ENCODE assay signal across 10 cellular contexts in genomic region chr20:37382539-37383120, GRCh38. TPM values are rescaled to one million over a fixed set of nuclear protein-coding genes. Genes with fewer than 3 reads are reported as not detected.
DNase-seq lines count a peak whose midpoint lies in the region; ATAC-seq and TF ChIP-seq lines count a peak whose summit lies in the region.
"Had no signal": no experiment of that assay in that cellular context is flagged by ENCODE, and none has a peak within 500 bp of the region (broad histone marks: within the 10 kb centered on the region; RNA-seq: fewer than 3 reads in every experiment).

No MANE protein-coding gene starts in this region.

- H2AFZ ChIP-seq in OCI-LY7 (ENCODE audit: low read length) (no peak overlapping the region), smooth muscle cell (ENCODE audit: low read depth) (no peak overlapping the region)

- H4K20me1 ChIP-seq in OCI-LY7 (ENCODE audit: insufficient read depth, low read length) (no peaks in the 10 kb centered on the region), smooth muscle cell (ENCODE audit: low read depth) (peaks cover 28% of the 10 kb centered on the region)

- no peak overlapping the region for H2BK5ac ChIP-seq in mesendoderm (ENCODE audit: low read length)

- H3K4ac ChIP-seq in mesendoderm (ENCODE audit: low read depth, low read length), result no peak overlapping the region

- no peaks in the 10 kb centered on the region for H3K36me3 Mint-ChIP-seq in activated CD8-positive, alpha-beta T cell treated with anti-CD3 and anti-CD28 coated beads for 36 hours (ENCODE audit: low read depth)
- H3K36me3 Mint-ChIP-seq in activated CD8-positive, alpha-beta T cell treated with anti-CD3 and anti-CD28 coated beads, Interleukin-2, amount 10 ng/mL, durations not matched to agents 7 days and 5 days (ENCODE audit: low read depth), result no peaks in the 10 kb centered on the region

- H2AK5ac ChIP-seq in mesendoderm (ENCODE audit: low read length), result no peak overlapping the region

- H3F3A ChIP-seq in smooth muscle cell (ENCODE audit: low read depth), result peaks cover 17% of the 10 kb centered on the region

- CTCF ChIA-PET in activated CD8-positive, alpha-beta T cell treated with anti-CD3 and anti-CD28 coated beads for 36 hours (lab: Charles Lee), result no interaction called here
- CTCF ChIA-PET in activated CD8-positive, alpha-beta T cell treated with anti-CD3 and anti-CD28 coated beads, Interleukin-2, amount 10 ng/mL, durations not matched to agents 7 days and 5 days (lab: Charles Lee), result interaction anchor here (1.2 to 4.6 kb wide), 4 partner anchors 93 to 187 kb away, joined by 3 to 35 read pairs (median 4); partner anchors contain the start of gene MANBAL
- CTCF ChIA-PET in OCI-LY7 (lab: Charles Lee; ENCODE audit: unreplicated experiment), result no interaction called here

- no peak for ATAC-seq in activated CD8-positive, alpha-beta T cell treated with anti-CD3 and anti-CD28 coated beads for 36 hours
- ATAC-seq in activated CD8-positive, alpha-beta T cell treated with anti-CD3 and anti-CD28 coated beads, Interleukin-2, amount 10 ng/mL, durations not matched to agents 7 days and 5 days, result no peak
- ATAC-seq: mucosa of descending colon had no signal

- H2BK15ac ChIP-seq in mesendoderm (replicated peaks; ENCODE audit: low read depth), result no peak overlapping the region

- no TSS peak for BruUV-seq in OCI-LY7 (replicated peaks; lab: Mats Ljungman, UMichigan)

- H3K4me1 ChIP-seq in OCI-LY7 (ENCODE audit: insufficient read depth, low read length, poor library complexity, severe bottlenecking), result peaks cover 25% of the 10 kb centered on the region
- peaks cover 8 to 46% (median 22%) of the 10 kb centered on the region in 3 donors for H3K4me1 ChIP-seq in esophagus squamous epithelium
- peaks cover 8% of the 10 kb centered on the region for H3K4me1 ChIP-seq in smooth muscle cell (ENCODE audit: low read depth)
- H3K4me1 ChIP-seq in mesendoderm (ENCODE audit: control insufficient read depth, low read depth, low read length), result no peaks in the 10 kb centered on the region

- no peak overlapping the region for H3K56ac ChIP-seq in mesendoderm (ENCODE audit: low read length)

- H3K4me1 Mint-ChIP-seq in activated CD8-positive, alpha-beta T cell treated with anti-CD3 and anti-CD28 coated beads for 36 hours (ENCODE audit: low read depth), result peaks cover 12% of the 10 kb centered on the region
- peaks cover 4% of the 10 kb centered on the region for H3K4me1 Mint-ChIP-seq in activated CD8-positive, alpha-beta T cell treated with anti-CD3 and anti-CD28 coated beads, Interleukin-2, amount 10 ng/mL, durations not matched to agents 7 days and 5 days (ENCODE audit: low read depth)

- peaks cover 5% of the 10 kb centered on the region for H3K27me3 Mint-ChIP-seq in activated CD8-positive, alpha-beta T cell treated with anti-CD3 and anti-CD28 coated beads for 36 hours
- H3K27me3 Mint-ChIP-seq in activated CD8-positive, alpha-beta T cell treated with anti-CD3 and anti-CD28 coated beads, Interleukin-2, amount 10 ng/mL, durations not matched to agents 7 days and 5 days (ENCODE audit: low read depth), result peaks cover 5% of the 10 kb centered on the region

- H3K27me3 ChIP-seq in esophagus squamous epithelium (peaks cover 0 to 4% (median 0%) of the 10 kb centered on the region in 4 donors), smooth muscle cell (ENCODE audit: low read depth) (no peaks in the 10 kb centered on the region), mesendoderm (ENCODE audit: insufficient read depth, low read length, poor library complexity) (no peaks in the 10 kb centered on the region)

- H3K27ac ChIP-seq in OCI-LY7 (ENCODE audit: low read depth, low read length, poor library complexity, severe bottlenecking) (no peak overlapping the region), esophagus squamous epithelium (peak overlapping the region in 3 of 4 donors; percentile 41 to 63 (median 50)), smooth muscle cell (ENCODE audit: low read depth) (peak overlapping the region; percentile 33), mesendoderm (ENCODE audit: low read depth, low read length) (no peak overlapping the region)

- no peaks in the 10 kb centered on the region for H3K9me3 Mint-ChIP-seq in activated CD8-positive, alpha-beta T cell treated with anti-CD3 and anti-CD28 coated beads for 36 hours
- no peaks in the 10 kb centered on the region for H3K9me3 Mint-ChIP-seq in activated CD8-positive, alpha-beta T cell treated with anti-CD3 and anti-CD28 coated beads, Interleukin-2, amount 10 ng/mL, durations not matched to agents 7 days and 5 days (ENCODE audit: insufficient read depth)

- peak overlapping the region; percentile 9 for H3K4me3 Mint-ChIP-seq in activated CD8-positive, alpha-beta T cell treated with anti-CD3 and anti-CD28 coated beads for 36 hours
- no peak overlapping the region for H3K4me3 Mint-ChIP-seq in activated CD8-positive, alpha-beta T cell treated with anti-CD3 and anti-CD28 coated beads, Interleukin-2, amount 10 ng/mL, durations not matched to agents 7 days and 5 days

- TF ChIP-seq POLR2A in esophagus squamous epithelium (IDR thresholded peaks at IDR 0.05), result no peak

- H3K4me3 ChIP-seq in OCI-LY7 (ENCODE audit: low read depth, low read length, poor library complexity, severe bottlenecking) (no peak overlapping the region), esophagus squamous epithelium (no peak overlapping the region), smooth muscle cell (no peak overlapping the region), mesendoderm (ENCODE audit: low read length) (no peak overlapping the region)
- H3K4me3 ChIP-seq: mucosa of descending colon had no signal

- WGBS in esophagus squamous epithelium, 2 donors, result 74 to 82% methylated on average over 4 to 8 of the region's 10 CpGs
- WGBS in smooth muscle cell (ENCODE audit: low lambda C conversion rate), result 90% methylated on average over 10 of the region's 10 CpGs
- no CpG with 5 or more reads among the region's 10 CpGs for WGBS in mesendoderm (ENCODE audit: extremely low coverage, insufficient coverage, low lambda C conversion rate)

- H3K23ac ChIP-seq in mesendoderm (ENCODE audit: low read length), result no peak overlapping the region

- no peak overlapping the region for H3K18ac ChIP-seq in mesendoderm (ENCODE audit: low read length)

- no peak overlapping the region for H3K9ac ChIP-seq in smooth muscle cell (ENCODE audit: low read depth)
- H3K9ac ChIP-seq in mesendoderm (ENCODE audit: low read length), result no peak overlapping the region

- intact Hi-C loops in activated CD8-positive, alpha-beta T cell treated with anti-CD3 and anti-CD28 coated beads for 36 hours (cut with micrococcal nuclease), result loop anchor here (5.0 to 10.0 kb wide), 3 partner anchors 115 to 190 kb away; no protein-coding TSS in a partner anchor
- intact Hi-C loops in OCI-LY7 (cut with micrococcal nuclease; ENCODE audit: unreplicated experiment) (loop anchor here (2.0 to 5.0 kb wide), 2 partner anchors 65 to 152 kb away; no protein-coding TSS in a partner anchor), esophagus squamous epithelium (cut with DNase I) (loop anchor here (10.0 kb wide), 2 partner anchors 142 to 188 kb away; partner anchors contain the start of genes BLCAP and NNAT)

- no peak for DNase-seq in activated CD8-positive, alpha-beta T cell treated with anti-CD3 and anti-CD28 coated beads for 36 hours
- no peak for DNase-seq in activated CD8-positive, alpha-beta T cell treated with anti-CD3 and anti-CD28 coated beads, Interleukin-2, amount 10 ng/mL, durations not matched to agents 7 days and 5 days
- no peak for DNase-seq in OCI-LY7 (ENCODE audit: low spot score)
- no peak for DNase-seq in esophagus squamous epithelium (lab: John Stamatoyannopoulos, UW)
- no peak for DNase-seq in smooth muscle cell (lab: John Stamatoyannopoulos, UW; ENCODE audit: unreplicated experiment)
- DNase-seq in NAMALWA (ENCODE audit: low spot score), result no peak
- no peak for DNase-seq in HCEC 1CT
- DNase-seq in mesendoderm, result no peak
- DNase-seq: NCI-H2029 treated with DMSO at 0.1 percent for 48 hours had no signal

- no peak overlapping the region for H3K27ac Mint-ChIP-seq in activated CD8-positive, alpha-beta T cell treated with anti-CD3 and anti-CD28 coated beads for 36 hours
- H3K27ac Mint-ChIP-seq in activated CD8-positive, alpha-beta T cell treated with anti-CD3 and anti-CD28 coated beads, Interleukin-2, amount 10 ng/mL, durations not matched to agents 7 days and 5 days, result no peak overlapping the region

- no peaks in the 10 kb centered on the region for H3K9me2 ChIP-seq in OCI-LY7 (ENCODE audit: insufficient read depth, low read length)

- H3K4me2 ChIP-seq in OCI-LY7 (ENCODE audit: low read length) (0 out of 2 replicates have a peak overlapping the region, but pooled peaks have one; percentile 37), smooth muscle cell (no peak overlapping the region), mesendoderm (ENCODE audit: low read length) (no peak overlapping the region)

- H3K36me3 ChIP-seq in OCI-LY7 (ENCODE audit: insufficient read depth, low read length), result no peaks in the 10 kb centered on the region
- H3K36me3 ChIP-seq in esophagus squamous epithelium, result peaks cover 15 to 75% (median 20%) of the 10 kb centered on the region in 3 donors
- no peaks in the 10 kb centered on the region for H3K36me3 ChIP-seq in smooth muscle cell (ENCODE audit: low read depth)
- H3K36me3 ChIP-seq in mesendoderm (ENCODE audit: control insufficient read depth, insufficient read depth, low read length), result peaks cover 5% of the 10 kb centered on the region

- TF ChIP-seq CTCF in activated CD8-positive, alpha-beta T cell treated with anti-CD3 and anti-CD28 coated beads for 36 hours (IDR thresholded peaks at IDR 0.05), result no peak
- TF ChIP-seq CTCF in OCI-LY7 (conservative IDR thresholded peaks at IDR 0.05; ENCODE audit: low read length) (no peak), esophagus squamous epithelium (IDR thresholded peaks at IDR 0.05) (no peak), smooth muscle cell (IDR thresholded peaks at IDR 0.05; ENCODE audit: borderline replicate concordance, insufficient read depth, poor library complexity, severe bottlenecking) (no peak)

- H2BK120ac ChIP-seq in mesendoderm (ENCODE audit: low read depth, low read length), result no peak overlapping the region

- H3K9me3 ChIP-seq in OCI-LY7 (ENCODE audit: low read length) (no peaks in the 10 kb centered on the region), esophagus squamous epithelium (no peaks in the 10 kb centered on the region), smooth muscle cell (replicated peaks; ENCODE audit: low read depth) (no peaks in the 10 kb centered on the region)
- H3K9me3 ChIP-seq: mucosa of descending colon had no signal

- H4K5ac ChIP-seq in mesendoderm (ENCODE audit: low read length), result no peak overlapping the region

- POLR2A ChIA-PET in activated CD8-positive, alpha-beta T cell treated with anti-CD3 and anti-CD28 coated beads for 36 hours (lab: Charles Lee), result no interaction called here
- POLR2A ChIA-PET in activated CD8-positive, alpha-beta T cell treated with anti-CD3 and anti-CD28 coated beads, Interleukin-2, amount 10 ng/mL, durations not matched to agents 7 days and 5 days (lab: Charles Lee), result interaction anchor here (0.6 kb wide), 1 partner anchor 648 kb away, joined by 3 read pairs; no protein-coding TSS in a partner anchor
- POLR2A ChIA-PET in OCI-LY7 (lab: Charles Lee), result no interaction called here

- H3K79me2 ChIP-seq in OCI-LY7 (ENCODE audit: insufficient read depth, low read depth, low read length) (no peaks in the 10 kb centered on the region), smooth muscle cell (ENCODE audit: low read depth) (peaks cover 40% of the 10 kb centered on the region), mesendoderm (ENCODE audit: control insufficient read depth, insufficient read depth, low read length) (no peaks in the 10 kb centered on the region)

- H4K8ac ChIP-seq in mesendoderm (ENCODE audit: low read depth, low read length), result no peak overlapping the region

- peaks cover 6% of the 10 kb centered on the region for H3K79me1 ChIP-seq in mesendoderm (ENCODE audit: low read length)

RNA-seq across cellular contexts. Expression of gene SRC, which starts 36.7 kb away (rescaled TPM):
- 1 to 10 TPM in 1 of 2 experiments, under 1 TPM in 1; 0.88 to 2.4 TPM for total RNA-seq in activated CD8-positive, alpha-beta T cell treated with anti-CD3 and anti-CD28 coated beads for 36 hours
- total RNA-seq in activated CD8-positive, alpha-beta T cell treated with anti-CD3 and anti-CD28 coated beads, Interleukin-2, amount 10 ng/mL, durations not matched to agents 7 days and 5 days, result 1 to 10 TPM; 3.2 to 6.5 TPM
- 0.18 and 3.7 TPM in 2 replicates for total RNA-seq in OCI-LY7 (2014; rRNA removed; shearing (Covaris generic))
- total RNA-seq in OCI-LY7 (2022), result 0.72 and 0.89 TPM in 2 replicates
- total RNA-seq in esophagus squamous epithelium, result 10 to 100 TPM; 32.4 to 46.5 (median 39.0) TPM
- 26.7 and 36.5 TPM in 2 replicates for total RNA-seq in smooth muscle cell
- 26.0 and 47.7 TPM in 2 replicates for polyA plus RNA-seq in smooth muscle cell
- polyA plus RNA-seq in mesendoderm (2013, experiment 1 of 2), result 18.4 TPM
- 19.3 TPM for polyA plus RNA-seq in mesendoderm (2013, experiment 2 of 2)

Comparison
In these comparisons a context has a peak if more than half of its experiments do, and no peak if none do; other contexts are left out.
1. H3K27ac ChIP-seq: peak in esophagus squamous epithelium (3 of 4) and smooth muscle cell (single experiment); none in OCI-LY7 (single experiment) and mesendoderm (single experiment).